34 cellular contexts compared by ENCODE assay signal in genomic region chr10:65838811-65839210, GRCh38.
"Had no signal": no experiment of that assay in that cellular context is flagged by ENCODE, and none has a peak within 500 bp of the region (broad histone marks: within the 10 kb centered on the region; RNA-seq: fewer than 3 reads in every experiment).

No MANE protein-coding gene starts in this region.

- H3K27ac ChIP-seq: brain microvascular endothelial cell, cardiac muscle cell, KMS-11, SJSA1, VCaP had no signal

- H3K9ac ChIP-seq: KMS-11, SK-N-SH had no signal

- H3K27me3 ChIP-seq: brain microvascular endothelial cell, cardiac muscle cell, SJSA1 had no signal

- DNase-seq: activated B cell treated with CpG ODN at 0.5 μM for 24 hours; activated CD4-positive, alpha-beta memory T cell treated with anti-CD3 and anti-CD28 coated beads for 36 hours; activated CD4-positive, alpha-beta T cell treated with anti-CD3 and anti-CD28 coated beads for 4 hours; activated CD4-positive, alpha-beta T cell treated with anti-CD3 and anti-CD28 coated beads, Interleukin-2, amount 50 U/mL, for 1 hour; activated CD4-positive, CD25-positive, alpha-beta regulatory T cell treated with anti-CD3 and anti-CD28 coated beads, Interleukin-2, amount 50 U/mL, for 72 hours; activated CD8-positive, alpha-beta memory T cell treated with anti-CD3 and anti-CD28 coated beads, Interleukin-2, amount 50 U/mL, for 4 hours; activated naive CD4-positive, alpha-beta T cell treated with anti-CD3 and anti-CD28 coated beads, Interleukin-2, amount 10 ng/mL, durations not matched to agents 7 days and 5 days; activated naive CD8-positive, alpha-beta T cell treated with anti-CD3 and anti-CD28 coated beads, Interleukin-2, amount 50 U/mL, for 24 hours; activated T-cell treated with anti-CD3 and anti-CD28 coated beads for 4 hours; activated T-cell treated with anti-CD3 and anti-CD28 coated beads, Interleukin-2, amount 50 U/mL, for 4 hours; anterior cingulate cortex; brain microvascular endothelial cell; NCI-H1092 treated with DMSO at 0.1 percent for 48 hours; NCI-H1417; NCI-H146; NCI-H187; NCI-H2029 treated with DMSO at 0.1 percent for 48 hours; NCI-H2107; NCI-H2171; NCI-H2227 treated with DMSO at 0.1 percent for 48 hours; NCI-H446; NCI-H510A treated with DMSO at 0.1 percent for 48 hours; NCI-H526 treated with DMSO at 0.1 percent for 48 hours; NK-92 treated with Interleukin-12 subunit alpha and Interleukin-12 subunit beta, amount 100 ng/mL, for 24 hours; SHP77; SK-N-SH; T-cell; T-helper 2 cell; T-helper 9 cell had no signal

- H3K4me3 ChIP-seq: cardiac muscle cell, SJSA1 had no signal

- H3K4me2 ChIP-seq: KMS-11, SK-N-SH had no signal

- H3K36me3 ChIP-seq: brain microvascular endothelial cell, cardiac muscle cell, SJSA1 had no signal

- H3K9me3 ChIP-seq: SJSA1, SK-N-SH had no signal

- H3K4me1 ChIP-seq: SJSA1 had no signal

- ATAC-seq: activated naive CD8-positive, alpha-beta T cell treated with anti-CD3 and anti-CD28 coated beads, Interleukin-2, amount 50 U/mL, for 24 hours; activated T-cell treated with anti-CD3 and anti-CD28 coated beads, Interleukin-2, amount 50 U/mL, for 4 hours; Panc1; T-cell had no signal
